ENCODE assay signal across 8 cellular contexts in genomic region chr1:25820247-25821111, GRCh38. TPM values are rescaled to one million over a fixed set of nuclear protein-coding genes. Genes with fewer than 3 reads are reported as not detected.
DNase-seq lines count a peak whose midpoint lies in the region; ATAC-seq, FAIRE-seq and TF ChIP-seq lines count a peak whose summit lies in the region.

No MANE protein-coding gene starts in this region.

- RAD21 ChIA-PET in HCT116 (lab: Charles Lee; ENCODE audit: low non-redundant PET in 1 of 2, low total read pairs in 2 of 2, uncharacterized antibody in 2 of 2, unreplicated experiment in 2 of 2) = no interaction called here

- TF ChIP-seq CTCF in HCT116 (IDR thresholded peaks at IDR 0.05 in 2 of 3, conservative IDR thresholded peaks at IDR 0.05 in 1 of 3; ENCODE audit: borderline replicate concordance in 1 of 3, insufficient read depth in 1 of 3, low read depth in 2 of 3, low read length in 2 of 3) = no peak
- TF ChIP-seq CTCF in WERI-Rb-1 (IDR thresholded peaks at IDR 0.05; ENCODE audit: low read depth, low read length) = no peak

- no peak overlapping the region for H2AFZ ChIP-seq in HCT116 (ENCODE audit: low read depth, low read length, poor library complexity, severe bottlenecking)

- peak overlapping the region; percentile 91 for H3K4me2 ChIP-seq in HCT116 (ENCODE audit: low read length)

- intact Hi-C loops in HCT116 (cut with micrococcal nuclease) = no loop called here

- H3K27ac ChIP-seq in HCT116 (ENCODE audit: low read depth, low read length) = peak overlapping the region; percentile 81
- peak overlapping the region; percentile 73 for H3K27ac ChIP-seq in WERI-Rb-1

- peak overlapping the region; percentile 90 to 92 for H3K4me3 ChIP-seq in HCT116 (replicated peaks in 1 of 2; ENCODE audit: low read depth in 1 of 2, low read length in 2 of 2)
- peak overlapping the region; percentile 97 for H3K4me3 ChIP-seq in MG63
- H3K4me3 ChIP-seq in WERI-Rb-1 (ENCODE audit: low read depth, low read length) = peak overlapping the region; percentile 63

- TF ChIP-seq RAD21 in HCT116 (IDR thresholded peaks at IDR 0.05; ENCODE audit: low read depth) = no peak

- peaks cover 18 to 33% of the 10 kb centered on the region in 2 experiments; a peak in 3 of 4 replicates for H3K4me1 ChIP-seq in HCT116 (ENCODE audit: control insufficient read depth in 1 of 2, insufficient read depth in 2 of 2, low read length in 2 of 2)

- POLR2A ChIA-PET in HCT116 (lab: Charles Lee) = interaction anchor here (0.6 to 1.0 kb wide), 2 partner anchors 37 to 177 kb away, joined by 3 to 4 read pairs; partner anchors contain the start of gene PAFAH2

- CTCF ChIA-PET in HCT116 (lab: Charles Lee) = interaction anchor here (0.6 to 1.0 kb wide), 2 partner anchors 16 to 184 kb away, joined by 3 to 7 read pairs; no protein-coding TSS in a partner anchor

- peak; percentile 37 for ATAC-seq in HCT116
- peak; percentile 63 for ATAC-seq in left lobe of liver
- ATAC-seq in GM18858 (IDR thresholded peaks at IDR 0.05; ENCODE audit: unreplicated experiment) = no peak

- H3K9me3 ChIP-seq in HCT116 (ENCODE audit: control insufficient read depth in 1 of 2, insufficient read depth in 1 of 2, low read depth in 1 of 2, low read length in 2 of 2) = no peaks in the 10 kb centered on the region
- no peaks in the 10 kb centered on the region for H3K9me3 ChIP-seq in MG63
- no peaks in the 10 kb centered on the region for H3K9me3 ChIP-seq in WERI-Rb-1 (ENCODE audit: severe bottlenecking)

- H3K9me2 ChIP-seq in HCT116 (ENCODE audit: insufficient read depth) = no peaks in the 10 kb centered on the region

- FAIRE-seq in GM12891 (lab: Jason Lieb, UNC) = peak; percentile 98

- H3K27me3 ChIP-seq in HCT116 (ENCODE audit: insufficient read depth, low read length) (no peaks in the 10 kb centered on the region), MG63 (no peaks in the 10 kb centered on the region), WERI-Rb-1 (ENCODE audit: insufficient read depth, low read depth, severe bottlenecking) (no peaks in the 10 kb centered on the region)

- H3K9ac ChIP-seq in HCT116 (ENCODE audit: low read length) = peak overlapping the region; percentile 86

- H3K36me3 ChIP-seq in HCT116 (ENCODE audit: control insufficient read depth in 1 of 2, insufficient read depth in 2 of 2, low read length in 2 of 2) = no peaks in the 10 kb centered on the region
- peaks cover 9% of the 10 kb centered on the region; the same call in 1 of the 2 replicates for H3K36me3 ChIP-seq in MG63
- peaks cover 3% of the 10 kb centered on the region for H3K36me3 ChIP-seq in WERI-Rb-1

- TF ChIP-seq POLR2A in GM12891 (IDR thresholded peaks at IDR 0.05; ENCODE audit: low read depth, low read length) (peak; percentile 79), HCT116 (IDR thresholded peaks at IDR 0.05; ENCODE audit: borderline replicate concordance, extremely low read depth, insufficient read depth, insufficient read length) (no peak)

- DNase-seq in GM12891 (ENCODE audit: insufficient read length, low spot score) (peak; percentile 85), HCT116 (ENCODE audit: low read depth, low spot score) (no peak), MG63 (peak; percentile 60), WERI-Rb-1 (peak; percentile 57), left lobe of liver (ENCODE audit: low spot score) (peak; percentile 75)
- DNase-seq in central memory CD4-positive, alpha-beta T cell = peak; percentile 73
- peak; percentile 41 for DNase-seq in stimulated activated CD8-positive, alpha-beta memory T cell treated with anti-CD3 and anti-CD28 coated beads, Interleukin-12 subunit alpha, Interleukin-12 subunit beta, amount 100 ng/mL, for 1 hour (ENCODE audit: low read depth)

- H3K79me2 ChIP-seq in HCT116 (ENCODE audit: insufficient read depth, low read length) = peaks cover 33% of the 10 kb centered on the region; the same call in 1 of the 2 replicates

- no peaks in the 10 kb centered on the region for H4K20me1 ChIP-seq in HCT116 (ENCODE audit: insufficient read depth)

- no TSS peak for BruUV-seq in HCT116 (replicated peaks; lab: Mats Ljungman, UMichigan)

TF ChIP-seq in GM12891, 5 proteins besides CTCF, POLR2A, EP300 and RAD21:
- TF ChIP-seq POLR2AphosphoS5 (IDR thresholded peaks at IDR 0.05; ENCODE audit: low read depth, low read length) = peak; percentile 83
- 0 out of 2 replicates have a peak, but pooled peaks have one; percentile 37 for TF ChIP-seq POU2F2 (IDR thresholded peaks at IDR 0.05; ENCODE audit: low read depth, low read length)
- no peak for TF ChIP-seq PAX5 (IDR thresholded peaks at IDR 0.05; ENCODE audit: insufficient read depth, low read length, severe bottlenecking)
- TF ChIP-seq SPI1 (IDR thresholded peaks at IDR 0.05; ENCODE audit: low read depth, low read length) = peak; percentile 38; the same call in 1 of the 2 replicates
- TF ChIP-seq TAF1 (IDR thresholded peaks at IDR 0.05; ENCODE audit: low read depth, low read length) = peak; percentile 74

TF ChIP-seq in HCT116, 20 proteins besides CTCF, POLR2A, EP300 and RAD21:
- TF ChIP-seq ZFX (IDR thresholded peaks at IDR 0.05) = peak; percentile 37; the same call in 1 of the 2 replicates
- TF ChIP-seq, protein P1, sequence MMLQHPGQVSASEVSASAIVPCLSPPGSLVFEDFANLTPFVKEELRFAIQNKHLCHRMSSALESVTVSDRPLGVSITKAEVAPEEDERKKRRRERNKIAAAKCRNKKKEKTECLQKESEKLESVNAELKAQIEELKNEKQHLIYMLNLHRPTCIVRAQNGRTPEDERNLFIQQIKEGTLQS (IDR thresholded peaks at IDR 0.05) = no peak

RNA-seq across cellular contexts. Expression of gene MTFR1L, which starts 0.7 kb away (rescaled TPM):
- polyA plus RNA-seq in GM12891 (2012; ENCODE audit: low read depth, missing spikeins) = 31.3 TPM
- total RNA-seq in HCT116 (2021; ENCODE audit: unreplicated experiment) (35.8 TPM), left lobe of liver (52.7 TPM)
- 31.3 and 38.4 TPM in 2 replicates for polyA plus RNA-seq in HCT116 (2012)
- 18.2 and 24.3 TPM in 2 replicates for total RNA-seq in MG63 (2014; rRNA removed; shearing (Covaris generic); ENCODE audit: low replicate concordance)

RNA-seq across cellular contexts. Expression of gene SELENON, which starts 20.5 kb away (rescaled TPM):
- polyA plus RNA-seq in GM12891 (2012; ENCODE audit: low read depth, missing spikeins) = 2.9 TPM
- 85.1 TPM for total RNA-seq in HCT116 (2021; ENCODE audit: unreplicated experiment)
- polyA plus RNA-seq in HCT116 (2012) = 69.4 and 80.6 TPM in 2 replicates
- total RNA-seq in MG63 (2014; rRNA removed; shearing (Covaris generic); ENCODE audit: low replicate concordance) = 12.9 and 18.8 TPM in 2 replicates
- total RNA-seq in left lobe of liver = 13.5 TPM

RNA-seq across cellular contexts. Expression of gene AUNIP, which starts 38.8 kb away (rescaled TPM):
- polyA plus RNA-seq in GM12891 (2012; ENCODE audit: low read depth, missing spikeins) = 4.4 TPM
- total RNA-seq in HCT116 (2021; ENCODE audit: unreplicated experiment) = 12.1 TPM
- 4.2 and 6.1 TPM in 2 replicates for polyA plus RNA-seq in HCT116 (2012)
- total RNA-seq in MG63 (2014; rRNA removed; shearing (Covaris generic); ENCODE audit: low replicate concordance) = 10.3 and 20.6 TPM in 2 replicates
- not detected for total RNA-seq in left lobe of liver

RNA-seq across cellular contexts. Expression of gene PAQR7, which starts 55.0 kb away (rescaled TPM):
- polyA plus RNA-seq in GM12891 (2012; ENCODE audit: low read depth, missing spikeins) = 7.8 TPM
- 13.1 TPM for total RNA-seq in HCT116 (2021; ENCODE audit: unreplicated experiment)
- polyA plus RNA-seq in HCT116 (2012) = 12.6 and 14.9 TPM in 2 replicates
- 3.8 and 8.3 TPM in 2 replicates for total RNA-seq in MG63 (2014; rRNA removed; shearing (Covaris generic); ENCODE audit: low replicate concordance)
- total RNA-seq in left lobe of liver = 5.1 TPM

Comparison
In these comparisons a context has a peak if more than half of its experiments do, and no peak if none do; other contexts are left out.
1. RNA of gene AUNIP, which starts 38.8 kb away (total RNA-seq): 10.3 to 20.6 TPM in MG63 and 12.1 TPM in HCT116 (single experiment); not detected in left lobe of liver (single experiment); every median in the first group is over 10 times any median in the second.
2. Peak in every context shown above with its lines, with median percentiles within 50 percentile points of each other: H3K4me3 ChIP-seq.